ENCODE assay signal across 20 cellular contexts in genomic region chr5:112372543-112372942, GRCh38. TPM values are rescaled to one million over a fixed set of nuclear protein-coding genes. Genes with fewer than 3 reads are reported as not detected.
A peak's percentile ranks its signal among the peaks of the same experiment; 100 is the strongest.
DNase-seq lines count a peak whose midpoint lies in the region; ATAC-seq, FAIRE-seq and TF ChIP-seq lines count a peak whose summit lies in the region.
"Had no signal": no experiment of that assay in that cellular context is flagged by ENCODE, and none has a peak within 500 bp of the region (broad histone marks: within the 10 kb centered on the region; RNA-seq: fewer than 3 reads in every experiment).

No MANE protein-coding gene starts in this region.

- TF ChIP-seq CTCF in GM12864 (IDR thresholded peaks at IDR 0.05; ENCODE audit: low read depth, low read length, missing control alignments) (peak; percentile 16), bronchial epithelial cell (IDR thresholded peaks at IDR 0.05; ENCODE audit: insufficient read depth, low read length, severe bottlenecking) (peak; percentile 21), mucosa of descending colon (IDR thresholded peaks at IDR 0.05) (no peak)

- POLR2A ChIA-PET in HEK293T (lab: Yijun Ruan, JAX), result no interaction called here

- no peaks in the 10 kb centered on the region for H3K9me3 ChIP-seq in mucosa of descending colon
- H3K9me3 ChIP-seq: neutrophil, sigmoid colon, suprapubic skin had no signal

- no peak for DNase-seq in GM12864 (ENCODE audit: low read depth)
- DNase-seq in NAMALWA (ENCODE audit: low spot score), result peak; percentile 24
- peak; percentile 64 for DNase-seq in bronchial epithelial cell (ENCODE audit: low read depth)
- no peak for DNase-seq in mucosa of descending colon
- no peak for DNase-seq in NCI-H748 (lab: John Stamatoyannopoulos, UW; ENCODE audit: unreplicated experiment)
- DNase-seq in activated CD4-positive, alpha-beta T cell treated with anti-CD3 and anti-CD28 coated beads, Interleukin-2, amount 50 U/mL, for 48 hours, result no peak
- no peak for DNase-seq in HEK293T (ENCODE audit: extremely low spot score)
- DNase-seq: activated CD4-positive, alpha-beta T cell treated with anti-CD3 and anti-CD28 coated beads for 1 hour; activated naive CD4-positive, alpha-beta T cell; glutamatergic neuron; NCI-H2171 treated with DMSO at 0.1 percent for 48 hours; Right ventricle myocardium superior; sigmoid colon; stimulated activated CD4-positive, alpha-beta T cell treated with anti-CD3 and anti-CD28 coated beads, Interleukin-2, amount 100 ng/mL, for 48 hours; T-helper 17 cell had no signal

- intact Hi-C loops in mucosa of descending colon (cut with DNase I, micrococcal nuclease), result no loop called here

- CTCF ChIA-PET in HEK293T (lab: Yijun Ruan, JAX), result no interaction called here

- H3K4me3 ChIP-seq in GM12864 (ENCODE audit: low read depth, low read length) (no peak overlapping the region), bronchial epithelial cell (ENCODE audit: low read depth, low read length) (no peak overlapping the region), mucosa of descending colon (no peak overlapping the region)
- H3K4me3 ChIP-seq: coronary artery, sigmoid colon, suprapubic skin had no signal

- H3K4me1 ChIP-seq in mucosa of descending colon (ENCODE audit: low read depth), result no peaks in the 10 kb centered on the region

- H3K27me3 ChIP-seq in bronchial epithelial cell (ENCODE audit: control insufficient read depth, insufficient read depth, low read length), result no peaks in the 10 kb centered on the region
- H3K27me3 ChIP-seq: neutrophil, sigmoid colon, suprapubic skin had no signal

- no peak for FAIRE-seq in bronchial epithelial cell (lab: Jason Lieb, UNC)
- FAIRE-seq: astrocyte had no signal

- H3K36me3 ChIP-seq in bronchial epithelial cell (ENCODE audit: control insufficient read depth, insufficient read depth, low read length) (no peaks in the 10 kb centered on the region), mucosa of descending colon (ENCODE audit: low read depth) (no peaks in the 10 kb centered on the region)
- H3K36me3 ChIP-seq: neutrophil, sigmoid colon, suprapubic skin had no signal

- ATAC-seq in mucosa of descending colon (peak; percentile 31), HG02852 (IDR thresholded peaks at IDR 0.05; ENCODE audit: unreplicated experiment) (no peak)
- ATAC-seq: T-helper 17 cell had no signal

TF ChIP-seq in HEK293T, 16 proteins besides CTCF, POLR2A, EP300 and RAD21:
- TF ChIP-seq PKNOX1 (IDR thresholded peaks at IDR 0.05) (no peak), FOXA1 (IDR thresholded peaks at IDR 0.05) (no peak), HDGF (IDR thresholded peaks at IDR 0.05; ENCODE audit: borderline replicate concordance) (no peak), L3MBTL2 (conservative IDR thresholded peaks at IDR 0.05) (no peak), BHLHE40 (IDR thresholded peaks at IDR 0.05; ENCODE audit: borderline replicate concordance) (no peak), ELF4 (IDR thresholded peaks at IDR 0.05) (no peak), SUZ12 (IDR thresholded peaks at IDR 0.05) (no peak), TARDBP (IDR thresholded peaks at IDR 0.05) (no peak), FOXK2 (IDR thresholded peaks at IDR 0.05) (no peak), ARNT (IDR thresholded peaks at IDR 0.05) (no peak), NFRKB (IDR thresholded peaks at IDR 0.05) (no peak)

RNA-seq across cellular contexts. Expression of gene EPB41L4A, which starts 46.5 kb away (rescaled TPM):
- 5.3 and 8.3 TPM in 2 replicates for total RNA-seq in bronchial epithelial cell
- total RNA-seq in mucosa of descending colon, result 10 to 100 TPM; 11.8 to 18.2 (median 13.2) TPM

Comparison
In these comparisons a context has a peak if more than half of its experiments do, and no peak if none do; other contexts are left out.
1. DNase-seq: peak in NAMALWA (single experiment) and bronchial epithelial cell (single experiment); none in GM12864 (single experiment), mucosa of descending colon (0 of 3), NCI-H748 (single experiment), activated CD4-positive, alpha-beta T cell treated with anti-CD3 and anti-CD28 coated beads, Interleukin-2, amount 50 U/mL, for 48 hours (0 of 2) and HEK293T (single experiment).